ENCODE assay signal across 1 cellular context in genomic region chr16:10954903-10955302, GRCh38.
TF ChIP-seq lines count a peak whose summit lies in the region.

No MANE protein-coding gene starts in this region.

TF ChIP-seq in GM12878, 131 proteins besides CTCF, POLR2A, EP300 and RAD21:
- TF ChIP-seq CBX5 (IDR thresholded peaks at IDR 0.05; ENCODE audit: low read depth) (no peak), NR2F1 (conservative IDR thresholded peaks at IDR 0.05) (0 out of 2 replicates have a peak, but pooled peaks have one; percentile 37), ZZZ3 (IDR thresholded peaks at IDR 0.05; ENCODE audit: control insufficient read depth, insufficient read length, low read depth) (no peak), CREM (IDR thresholded peaks at IDR 0.05; ENCODE audit: low read depth) (no peak)
